ENCODE assay signal across 19 cellular contexts in genomic region chr20:62311150-62311549, GRCh38.
"Had no signal": no experiment of that assay in that cellular context is flagged by ENCODE, and none has a peak within 500 bp of the region (broad histone marks: within the 10 kb centered on the region; RNA-seq: fewer than 3 reads in every experiment).

No MANE protein-coding gene starts in this region.

- H3K36me3 Mint-ChIP-seq: naive B cell; natural killer cell treated with Interleukin-12 subunit alpha and Interleukin-12 subunit beta and Interleukin-15 and Interleukin-18, amount 100 ng/mL, for 72 hours; type B pancreatic cell had no signal

- H3K27me3 Mint-ChIP-seq: effector memory CD8-positive, alpha-beta T cell; memory B cell; naive B cell; natural killer cell treated with Interleukin-12 subunit alpha and Interleukin-12 subunit beta and Interleukin-15 and Interleukin-18, amount 100 ng/mL, for 72 hours; progenitor cell of endocrine pancreas; type B pancreatic cell had no signal

- H3K27ac Mint-ChIP-seq: memory B cell; mesothelial cell of epicardium; naive B cell; natural killer cell treated with Interleukin-12 subunit alpha and Interleukin-12 subunit beta and Interleukin-15 and Interleukin-18, amount 100 ng/mL, for 72 hours; progenitor cell of endocrine pancreas; type B pancreatic cell had no signal

- H3K27ac ChIP-seq: parathyroid adenoma, testis, tibial artery had no signal

- H3K4me3 ChIP-seq: lung, mucosa of descending colon, testis, tibial artery had no signal

- ATAC-seq: effector memory CD8-positive, alpha-beta T cell; mucosa of descending colon; sciatic nerve had no signal

- DNase-seq: cortex of kidney; effector memory CD8-positive, alpha-beta T cell; head of caudate nucleus; mucosa of descending colon; naive B cell; stimulated activated CD4-positive, alpha-beta T cell treated with anti-CD3 and anti-CD28 coated beads, Interleukin-15, amount 100 ng/mL, for 24 hours; stimulated activated CD4-positive, alpha-beta T cell treated with anti-CD3 and anti-CD28 coated beads, Interleukin-2, amount 100 ng/mL, for 48 hours; stimulated activated naive CD4-positive, alpha-beta T cell; tibial artery had no signal

- H3K9me3 ChIP-seq: mucosa of descending colon, testis, tibial artery had no signal

- H3K9ac ChIP-seq: parathyroid adenoma had no signal

- H3K4me3 Mint-ChIP-seq: effector memory CD8-positive, alpha-beta T cell; memory B cell; mesothelial cell of epicardium; naive B cell; natural killer cell treated with Interleukin-12 subunit alpha and Interleukin-12 subunit beta and Interleukin-15 and Interleukin-18, amount 100 ng/mL, for 72 hours; neural crest cell; type B pancreatic cell had no signal

- H3K4me1 ChIP-seq: parathyroid adenoma had no signal

- H3K4me1 Mint-ChIP-seq: mesothelial cell of epicardium, neural crest cell had no signal

- H3K27me3 ChIP-seq: testis, tibial artery had no signal

- H3K9me3 Mint-ChIP-seq: effector memory CD8-positive, alpha-beta T cell; memory B cell; mesothelial cell of epicardium; naive B cell; natural killer cell treated with Interleukin-12 subunit alpha and Interleukin-12 subunit beta and Interleukin-15 and Interleukin-18, amount 100 ng/mL, for 72 hours; neural crest cell; type B pancreatic cell had no signal
